9 cellular contexts compared by ENCODE assay signal in the genomic region with DNA sequence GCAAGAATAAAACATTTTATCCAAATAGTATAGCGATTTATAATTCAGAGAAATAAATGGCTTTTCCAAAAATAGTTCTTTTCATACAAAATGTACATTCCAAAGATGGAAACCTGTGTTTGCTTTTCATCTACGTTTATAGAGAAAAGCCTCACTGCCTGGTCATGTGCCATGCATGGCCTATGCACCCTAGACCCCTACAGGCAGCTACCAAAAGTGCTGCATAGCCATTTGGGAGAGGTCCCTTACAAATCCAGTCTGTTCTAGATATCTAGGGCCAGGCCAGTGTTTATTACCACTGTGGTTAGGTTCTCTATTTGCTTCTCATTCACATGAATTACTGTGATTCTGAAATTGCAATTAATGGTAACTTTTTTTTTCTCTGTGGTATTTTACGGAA. TPM values are rescaled to one million over a fixed set of nuclear protein-coding genes. Genes with fewer than 3 reads are reported as not detected.
A peak's percentile ranks its signal among the peaks of the same experiment; 100 is the strongest.
DNase-seq lines count a peak whose midpoint lies in the region; ATAC-seq, FAIRE-seq and TF ChIP-seq lines count a peak whose summit lies in the region.
"Had no signal": no experiment of that assay in that cellular context is flagged by ENCODE, and none has a peak within 500 bp of the region (broad histone marks: within the 10 kb centered on the region; RNA-seq: fewer than 3 reads in every experiment).

No MANE protein-coding gene starts in this region.

- no peak for TF ChIP-seq CTCF in A549 (IDR thresholded peaks at IDR 0.05)
- TF ChIP-seq CTCF in cardiac fibroblast (IDR thresholded peaks at IDR 0.05; ENCODE audit: low read depth, low read length), result peak; percentile 28
- TF ChIP-seq CTCF in lower lobe of right lung (IDR thresholded peaks at IDR 0.05), result no peak

- H3K27me3 ChIP-seq in HUES64 (ENCODE audit: insufficient read depth, low read length) (no peaks in the 10 kb centered on the region), lower lobe of right lung (ENCODE audit: low read depth) (no peaks in the 10 kb centered on the region)
- H3K27me3 ChIP-seq: spleen had no signal

- no peak overlapping the region for H3K4me2 ChIP-seq in A549

- no peak for TF ChIP-seq POLR2A in A549 (IDR thresholded peaks at IDR 0.05; ENCODE audit: low read length)

- POLR2A ChIA-PET in A549 (lab: Yijun Ruan, JAX), result no interaction called here

- no peaks in the 10 kb centered on the region for H3K27me3 Mint-ChIP-seq in effector memory CD8-positive, alpha-beta T cell

- no peaks in the 10 kb centered on the region for H3K4me1 Mint-ChIP-seq in effector memory CD8-positive, alpha-beta T cell (ENCODE audit: low read depth in 2 of 2)

- peak; percentile 81 to 91 for ATAC-seq in A549
- ATAC-seq in GM18868 (IDR thresholded peaks at IDR 0.05; ENCODE audit: unreplicated experiment), result peak; percentile 55
- ATAC-seq in lower lobe of right lung, result no peak
- no peak for ATAC-seq in effector memory CD8-positive, alpha-beta T cell (replicated peaks)

- H3K9me3 ChIP-seq in A549, result no peaks in the 10 kb centered on the region
- H3K9me3 ChIP-seq in HUES64 (ENCODE audit: insufficient read depth, low read depth, low read length), result no peaks in the 10 kb centered on the region
- no peaks in the 10 kb centered on the region for H3K9me3 ChIP-seq in lower lobe of right lung
- H3K9me3 ChIP-seq: spleen had no signal

- 67% methylated on average over 3 of the region's 3 CpGs for WGBS in A549 (ENCODE audit: missing lambda C conversion rate)
- WGBS in HUES64, result 93% methylated on average over 3 of the region's 3 CpGs

- peaks cover 67% of the 10 kb centered on the region for H3K36me3 ChIP-seq in HUES64 (ENCODE audit: insufficient read depth, low read length)
- H3K36me3 ChIP-seq in lower lobe of right lung, result peaks cover 30% of the 10 kb centered on the region

- intact Hi-C loops in lower lobe of right lung (cut with DNase I), result loop anchor here (5.0 kb wide), 1 partner anchor 100 kb away; no protein-coding TSS in a partner anchor

- H3K27ac ChIP-seq in A549 (no peak overlapping the region), HUES64 (ENCODE audit: low read depth, low read length) (0 out of 2 replicates have a peak overlapping the region, but pooled peaks have one; percentile 75), lower lobe of right lung (no peak overlapping the region)
- H3K27ac ChIP-seq: spleen had no signal

- H3K4me1 ChIP-seq in A549, result peaks cover 8% of the 10 kb centered on the region; the same call in 1 of the 3 replicates
- H3K4me1 ChIP-seq in HUES64 (ENCODE audit: insufficient read depth, low read length), result peaks cover 26% of the 10 kb centered on the region
- no peaks in the 10 kb centered on the region for H3K4me1 ChIP-seq in lower lobe of right lung

- H3K27ac Mint-ChIP-seq in effector memory CD8-positive, alpha-beta T cell, result no peak overlapping the region

- H3K4me3 Mint-ChIP-seq in effector memory CD8-positive, alpha-beta T cell, result no peak overlapping the region

- no peak for TF ChIP-seq EP300 in A549 (IDR thresholded peaks at IDR 0.05)

- TF ChIP-seq RAD21 in A549 (conservative IDR thresholded peaks at IDR 0.05 in 1 of 2, IDR thresholded peaks at IDR 0.05 in 1 of 2), result no peak

- H3K9ac ChIP-seq in HUES64 (ENCODE audit: low read depth, low read length), result no peak overlapping the region

- H3K9me3 Mint-ChIP-seq in effector memory CD8-positive, alpha-beta T cell, result no peaks in the 10 kb centered on the region

- H3K4me3 ChIP-seq in A549 (no peak overlapping the region), HUES64 (ENCODE audit: low read length) (no peak overlapping the region), cardiac fibroblast (replicated peaks in 1 of 2; ENCODE audit: low read depth in 2 of 2, low read length in 2 of 2) (no peak overlapping the region), lower lobe of right lung (no peak overlapping the region)
- H3K4me3 ChIP-seq: spleen had no signal

- CTCF ChIA-PET in A549 (lab: Yijun Ruan, JAX), result interaction anchor here (0.7 to 1.6 kb wide), 2 partner anchors 16 to 1760 kb away, joined by 3 read pairs; no protein-coding TSS in a partner anchor

- H3K36me3 Mint-ChIP-seq in effector memory CD8-positive, alpha-beta T cell (ENCODE audit: insufficient read depth), result no peaks in the 10 kb centered on the region

- FAIRE-seq in A549 (lab: Jason Lieb, UNC), result no peak

- DNase-seq in A549 (ENCODE audit: low read depth in 1 of 2, low spot score in 1 of 2), result peak in 1 of 2 experiments; percentile 28
- DNase-seq in cardiac fibroblast (ENCODE audit: low read depth in 2 of 2), result no peak
- no peak for DNase-seq in DMS153 (lab: John Stamatoyannopoulos, UW)
- DNase-seq in activated naive CD4-positive, alpha-beta T cell treated with anti-CD3 and anti-CD28 coated beads, Interleukin-2, amount 50 U/mL, for 16 hours, result no peak
- no peak for DNase-seq in lower lobe of right lung
- DNase-seq in effector memory CD8-positive, alpha-beta T cell, result no peak
- DNase-seq: spleen had no signal

TF ChIP-seq in A549, 52 proteins besides CTCF, POLR2A, EP300 and RAD21:
- TF ChIP-seq JUN (IDR thresholded peaks at IDR 0.05), result no peak
TF ChIP-seq in A549: peak in this region for 0.

RNA-seq across cellular contexts. Expression of gene HMGB2, which starts 17.2 kb away (rescaled TPM):
- polyA plus RNA-seq in A549 (2011; rRNA removed) (67.3 and 128 TPM in 2 replicates), A549 (2017; fragmentation: RNase III; extraction: RNeasy Plus Mini Kit Qiagen cat#74134 plus additional on column Dnase treatment) (101 to 108 TPM (median 103 TPM) in 3 replicates)
- polyA plus RNA-seq in A549 (2012; cell fraction: cytosol; rRNA removed), result 45.2 and 68.6 TPM in 2 replicates
- polyA plus RNA-seq in A549 (2012; cell fraction: nucleus; rRNA removed), result 20.9 and 28.8 TPM in 2 replicates
- 11.1 and 13.7 TPM in 2 replicates for polyA minus RNA-seq in A549 (2011; rRNA and poly(A)+ RNA removed)
- 252 TPM for polyA plus RNA-seq in HUES64 (2013, experiment 1 of 2)
- 368 TPM for polyA plus RNA-seq in HUES64 (2013, experiment 2 of 2)
- 40.9 TPM for total RNA-seq in lower lobe of right lung

RNA-seq across cellular contexts. Expression of gene SAP30, which starts 53.8 kb away (rescaled TPM):
- polyA plus RNA-seq in A549 (2011; rRNA removed) (12.0 and 19.6 TPM in 2 replicates), A549 (2017; fragmentation: RNase III; extraction: RNeasy Plus Mini Kit Qiagen cat#74134 plus additional on column Dnase treatment) (16.5 to 18.4 TPM (median 17.2 TPM) in 3 replicates)
- polyA plus RNA-seq in A549 (2012; cell fraction: cytosol; rRNA removed), result 14.2 and 14.9 TPM in 2 replicates
- 10.7 and 12.5 TPM in 2 replicates for polyA plus RNA-seq in A549 (2012; cell fraction: nucleus; rRNA removed)
- 0.70 and 2.0 TPM in 2 replicates for polyA minus RNA-seq in A549 (2011; rRNA and poly(A)+ RNA removed)
- polyA plus RNA-seq in HUES64 (2013, experiment 1 of 2), result 17.7 TPM
- 20.7 TPM for polyA plus RNA-seq in HUES64 (2013, experiment 2 of 2)
- total RNA-seq in lower lobe of right lung, result 15.1 TPM

Comparison
In these comparisons a context has a peak if more than half of its experiments do, and no peak if none do; other contexts are left out.
1. ATAC-seq: peak in A549 (2 of 2) and GM18868 (single experiment); none in lower lobe of right lung (0 of 2) and effector memory CD8-positive, alpha-beta T cell (single experiment).